ENCODE assay signal across 1 cellular context in genomic region chr1:204383163-204383904, GRCh38.
TF ChIP-seq lines count a peak whose summit lies in the region.

No MANE protein-coding gene starts in this region.

TF ChIP-seq in HCT116, 20 proteins besides CTCF, POLR2A, EP300 and RAD21 (continued from another document):
- TF ChIP-seq REST (IDR thresholded peaks at IDR 0.05; ENCODE audit: low read depth): no peak
- TF ChIP-seq YY1 (IDR thresholded peaks at IDR 0.05; ENCODE audit: extremely low read depth, insufficient replicate concordance, low read depth, low read length): no peak
- no peak for TF ChIP-seq EGR1 (IDR thresholded peaks at IDR 0.05; ENCODE audit: low read depth)
- TF ChIP-seq SRF (IDR thresholded peaks at IDR 0.05; ENCODE audit: low read depth): no peak
- no peak for TF ChIP-seq TCF7L2 (IDR thresholded peaks at IDR 0.05; ENCODE audit: borderline replicate concordance, extremely low read depth, insufficient read depth, insufficient read length)
